In genomic region chr2:203835867-203836800, GRCh38 we compare ENCODE assay signal across 20 cellular contexts. TPM values are rescaled to one million over a fixed set of nuclear protein-coding genes. Genes with fewer than 3 reads are reported as not detected.
"Had no signal": no experiment of that assay in that cellular context is flagged by ENCODE, and none has a peak within 500 bp of the region (broad histone marks: within the 10 kb centered on the region; RNA-seq: fewer than 3 reads in every experiment).

No MANE protein-coding gene starts in this region.

- H3K9me3 ChIP-seq: body of pancreas, colonic mucosa, right atrium auricular region, tibial nerve, uterus had no signal

- H3K27me3 ChIP-seq: body of pancreas, colonic mucosa, right atrium auricular region, tibial nerve, uterus had no signal

- H3K27ac ChIP-seq: body of pancreas, colonic mucosa, right atrium auricular region, tibial nerve, uterus had no signal

- DNase-seq: amygdala; body of pancreas; central memory CD4-positive, alpha-beta T cell; colonic mucosa; left ventricle myocardium superior; mesenchymal stem cell; natural killer cell; nucleus accumbens; stimulated activated CD4-positive, alpha-beta T cell treated with anti-CD3 and anti-CD28 coated beads, Interleukin-4, amount 100 ng/mL, for 1 hour; stimulated activated naive CD4-positive, alpha-beta T cell; uterus had no signal

- H3K36me3 ChIP-seq: colonic mucosa, right atrium auricular region, tibial nerve, uterus had no signal

- H3K27me3 Mint-ChIP-seq: activated naive CD4-positive, alpha-beta T cell treated with anti-CD3 and anti-CD28 coated beads, Interleukin-2, amount 50 U/mL, for 24 hours had no signal

- H3K36me3 Mint-ChIP-seq: activated naive CD4-positive, alpha-beta T cell treated with anti-CD3 and anti-CD28 coated beads, Interleukin-2, amount 50 U/mL, for 24 hours; natural killer cell; WTC11 had no signal

- H3K4me1 ChIP-seq: body of pancreas, colonic mucosa, right atrium auricular region, tibial nerve, uterus had no signal

- H3K4me3 ChIP-seq: body of pancreas, colonic mucosa, right atrium auricular region, tibial nerve, uterus had no signal

- FAIRE-seq: endometrium, TTC549 had no signal

- ATAC-seq: body of pancreas, left ventricle myocardium superior, natural killer cell, WTC11 had no signal

- H3K9me3 Mint-ChIP-seq: activated naive CD4-positive, alpha-beta T cell treated with anti-CD3 and anti-CD28 coated beads, Interleukin-2, amount 50 U/mL, for 24 hours; natural killer cell had no signal

- H3K4me1 Mint-ChIP-seq: activated naive CD4-positive, alpha-beta T cell treated with anti-CD3 and anti-CD28 coated beads, Interleukin-2, amount 50 U/mL, for 24 hours had no signal

- H3K4me3 Mint-ChIP-seq: activated naive CD4-positive, alpha-beta T cell treated with anti-CD3 and anti-CD28 coated beads, Interleukin-2, amount 50 U/mL, for 24 hours; natural killer cell; WTC11 had no signal

- H3K27ac Mint-ChIP-seq: activated naive CD4-positive, alpha-beta T cell treated with anti-CD3 and anti-CD28 coated beads, Interleukin-2, amount 50 U/mL, for 24 hours; natural killer cell; WTC11 had no signal

RNA-seq across cellular contexts. Expression of gene CTLA4, which starts 31.4 kb away (rescaled TPM):
- total RNA-seq: body of pancreas, kidney epithelial cell, left ventricle myocardium superior, posterior vena cava, skeletal muscle tissue, tibial nerve had no signal
